ENCODE assay signal across 8 cellular contexts in the genomic region with DNA sequence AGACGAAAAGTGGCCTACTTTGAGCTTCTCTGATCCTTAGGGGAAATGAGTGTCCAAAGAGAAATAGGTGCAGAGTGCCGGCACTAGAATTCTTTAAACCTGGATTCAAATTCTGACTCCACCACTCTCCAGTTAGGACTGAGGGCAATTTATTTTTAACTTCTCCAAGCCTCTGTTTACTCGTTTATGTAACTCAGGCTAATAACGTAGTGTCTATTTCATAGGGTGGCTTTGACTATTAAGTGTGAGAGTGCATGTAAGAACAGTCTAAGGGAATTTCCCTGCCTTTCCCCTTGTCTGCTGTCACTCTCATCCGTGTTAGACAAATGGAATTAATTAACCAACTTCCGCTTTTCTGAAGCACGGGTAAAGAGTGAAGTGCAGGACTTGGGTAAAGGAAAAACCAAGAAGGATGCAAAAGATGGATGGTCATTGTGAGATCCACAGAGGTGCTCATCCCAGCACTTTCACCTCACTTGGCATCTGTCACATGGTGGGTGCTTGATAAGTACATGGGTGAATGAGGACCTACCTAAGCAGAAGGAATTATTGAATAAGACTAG. TPM values are rescaled to one million over a fixed set of nuclear protein-coding genes. Genes with fewer than 3 reads are reported as not detected.
DNase-seq lines count a peak whose midpoint lies in the region; FAIRE-seq and TF ChIP-seq lines count a peak whose summit lies in the region.

No MANE protein-coding gene starts in this region.

- H3K4me3 Mint-ChIP-seq in HFFc6 (peak overlapping the region; percentile 95), brain (peak overlapping the region; percentile 91 to 97 (median 97))

- peak overlapping the region; percentile 89 for H3K27ac ChIP-seq in layer of hippocampus (ENCODE audit: low read depth, low read length)
- peak overlapping the region; percentile 92 to 94 (median 93) for H3K27ac ChIP-seq in stomach

- H3K9me3 Mint-ChIP-seq in HFFc6 (no peaks in the 10 kb centered on the region), brain (no peaks in the 10 kb centered on the region)

- peaks cover 8% of the 10 kb centered on the region for H3K36me3 Mint-ChIP-seq in HFFc6 (ENCODE audit: low read depth)
- peaks cover 4% of the 10 kb centered on the region for H3K36me3 Mint-ChIP-seq in brain

- TF ChIP-seq EP300 in stomach (IDR thresholded peaks at IDR 0.05), result no peak

- intact Hi-C loops in stomach (cut with DNase I; ENCODE audit: low total_unique reads), result no loop called here

- peaks cover 6 to 53% (median 37%) of the 10 kb centered on the region in 4 donors for H3K4me1 ChIP-seq in stomach

- no peaks in the 10 kb centered on the region for H3K9me3 ChIP-seq in stomach

- H3K36me3 ChIP-seq in stomach, result no peaks in the 10 kb centered on the region

- TF ChIP-seq CTCF in HFFc6 (IDR thresholded peaks at IDR 0.05), result no peak
- no peak for TF ChIP-seq CTCF in brain (conservative IDR thresholded peaks at IDR 0.05)
- no peak for TF ChIP-seq CTCF in stomach (IDR thresholded peaks at IDR 0.05)

- H3K4me3 ChIP-seq in stomach, result peak overlapping the region; percentile 66 to 85 (median 78)

- H3K27me3 ChIP-seq in layer of hippocampus (ENCODE audit: control insufficient read depth, insufficient read depth, low read length), result no peaks in the 10 kb centered on the region
- no peaks in the 10 kb centered on the region for H3K27me3 ChIP-seq in stomach

- 1 to 3% (median 2%) methylated on average over 7 of the region's 7 CpGs for WGBS in stomach, 5 donors

- H3K27me3 Mint-ChIP-seq in HFFc6 (ENCODE audit: insufficient read depth) (no peaks in the 10 kb centered on the region; the same call in 1 of the 2 replicates), brain (peaks cover 29% of the 10 kb centered on the region)

- peak overlapping the region; percentile 95 for H3K27ac Mint-ChIP-seq in HFFc6
- peak overlapping the region; percentile 95 to 99 (median 99) for H3K27ac Mint-ChIP-seq in brain

- FAIRE-seq in H54 (lab: Jason Lieb, UNC), result no peak

- DNase-seq in GDM1 (lab: John Stamatoyannopoulos, UW) (peak; percentile 18), HFFc6 (no peak), RPMI7951 (ENCODE audit: low read depth) (peak; percentile 63), stomach (no peak), H54 (ENCODE audit: insufficient read length, low spot score) (no peak)
- no peak for DNase-seq in NK-92 treated with Interleukin-12 subunit alpha and Interleukin-12 subunit beta, amount 100 ng/mL, for 24 hours (lab: John Stamatoyannopoulos, UW)

- H3K4me1 Mint-ChIP-seq in HFFc6 (ENCODE audit: low read depth) (peaks cover 54% of the 10 kb centered on the region), brain (peaks cover 75% of the 10 kb centered on the region)

- TF ChIP-seq POLR2A in stomach (IDR thresholded peaks at IDR 0.05) (no peak), H54 (IDR thresholded peaks at IDR 0.05; ENCODE audit: low read depth, low read length) (no peak)

RNA-seq across cellular contexts. Expression of a gene that starts 4.1 kb away (rescaled TPM):
- 10 to 100 TPM; 13.2 to 15.3 (median 14.0) TPM for total RNA-seq in HFFc6 (2021; fragmentation: NEBNext Ultra II Directional; extraction: Animal tissue kit (Norgen Biotek cat#: 25700))
- 12.4 and 12.9 TPM in 2 replicates for total RNA-seq in RPMI7951 (2014; rRNA removed; shearing (Covaris generic))
- 15.2 TPM for polyA plus RNA-seq in brain (ENCODE audit: insufficient read depth, low read depth, low replicate concordance)
- 100 to 1,000 TPM in 1 of 5 donors, 10 to 100 TPM in 3, 1 to 10 TPM in 1; 6.4 to 101 (median 17.8) TPM for total RNA-seq in stomach
- polyA plus RNA-seq in stomach, result 1 to 10 TPM; 1.8 to 2.9 (median 1.8) TPM

RNA-seq across cellular contexts. Expression of a gene that starts 13.1 kb away (rescaled TPM):
- 1 to 10 TPM in 3 of 6 experiments, under 1 TPM in 3; 0.84 to 1.6 (median 1.1) TPM for total RNA-seq in HFFc6 (2021; fragmentation: NEBNext Ultra II Directional; extraction: Animal tissue kit (Norgen Biotek cat#: 25700))
- 4.2 and 5.9 TPM in 2 replicates for total RNA-seq in RPMI7951 (2014; rRNA removed; shearing (Covaris generic))
- polyA plus RNA-seq in brain (ENCODE audit: insufficient read depth, low read depth, low replicate concordance) (14.9 TPM), stomach (10 to 100 TPM in 1 of 3 donors, 1 to 10 TPM in 2; 6.1 to 13.0 (median 7.1) TPM)
- total RNA-seq in stomach, result 1 to 10 TPM in 4 of 5 donors, not detected in 1; 3.8 to 9.0 (median 4.9) TPM

RNA-seq across cellular contexts. Expression of a gene that starts 57.2 kb away (rescaled TPM):
- under 1 TPM; 0.10 to 0.34 (median 0.20) TPM for total RNA-seq in HFFc6 (2021; fragmentation: NEBNext Ultra II Directional; extraction: Animal tissue kit (Norgen Biotek cat#: 25700))
- total RNA-seq in RPMI7951 (2014; rRNA removed; shearing (Covaris generic)), result 0.60 and 1.1 TPM in 2 replicates
- polyA plus RNA-seq in brain (ENCODE audit: insufficient read depth, low read depth, low replicate concordance) (1.2 TPM), stomach (1 to 10 TPM; 1.7 to 2.3 (median 1.8) TPM)
- 1 to 10 TPM in 4 of 5 donors, not detected in 1; 1.2 to 4.2 (median 2.7) TPM for total RNA-seq in stomach

Comparison
In these comparisons a context has a peak if more than half of its experiments do, and no peak if none do; other contexts are left out.
1. DNase-seq: peak in GDM1 (single experiment) and RPMI7951 (single experiment); none in HFFc6 (single experiment), stomach (single experiment), NK-92 treated with Interleukin-12 subunit alpha and Interleukin-12 subunit beta, amount 100 ng/mL, for 24 hours (single experiment) and H54 (single experiment).